In the genomic region with DNA sequence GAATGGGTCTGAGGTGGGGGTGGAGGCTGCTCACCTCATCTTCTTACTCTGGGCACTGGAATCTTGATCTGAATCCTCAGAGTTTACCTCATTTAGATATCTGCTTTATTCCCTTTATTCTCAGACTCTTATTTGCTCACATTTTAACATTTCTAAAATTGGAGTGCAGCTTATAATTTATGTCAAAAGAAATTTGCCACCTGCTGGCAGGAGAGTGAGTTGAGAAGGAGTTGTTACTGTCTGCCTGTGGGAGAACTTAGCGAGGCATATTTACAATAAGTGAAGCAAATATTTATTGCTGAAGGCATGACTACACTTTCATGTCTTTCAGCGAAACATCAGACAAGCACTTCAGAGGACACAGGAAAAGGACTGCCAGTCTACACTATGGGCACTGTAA, we compare ENCODE assay signal across 8 cellular contexts. TPM values are rescaled to one million over a fixed set of nuclear protein-coding genes. Genes with fewer than 3 reads are reported as not detected.
DNase-seq lines count a peak whose midpoint lies in the region; ATAC-seq and TF ChIP-seq lines count a peak whose summit lies in the region.

No MANE protein-coding gene starts in this region.

- TF ChIP-seq CTCF in heart left ventricle (IDR thresholded peaks at IDR 0.05) (peak in 8 of 12 donors; percentile 11 to 39 (median 28)), Panc1 (IDR thresholded peaks at IDR 0.05) (peak; percentile 52; the same call in 1 of the 2 replicates), fibroblast of pulmonary artery (IDR thresholded peaks at IDR 0.05; ENCODE audit: low read length, missing control alignments) (peak; percentile 27), upper lobe of right lung (IDR thresholded peaks at IDR 0.05) (peak; percentile 28)

- 52 to 66% (median 60%) methylated on average over 2 of the region's 2 CpGs for WGBS in heart left ventricle, 4 donors

- H3K27me3 ChIP-seq in heart left ventricle (peaks cover 0 to 13% (median 0%) of the 10 kb centered on the region in 9 donors), Panc1 (ENCODE audit: control insufficient read depth, insufficient read depth, low read length) (peaks cover 3% of the 10 kb centered on the region; the same call in 1 of the 2 replicates), upper lobe of right lung (no peaks in the 10 kb centered on the region)

- H3K4me1 Mint-ChIP-seq in activated CD4-positive, alpha-beta T cell treated with anti-CD3 and anti-CD28 coated beads for 36 hours: no peaks in the 10 kb centered on the region

- H3K27me3 Mint-ChIP-seq in activated CD4-positive, alpha-beta T cell treated with anti-CD3 and anti-CD28 coated beads for 36 hours: peaks cover 35% of the 10 kb centered on the region

- no peak overlapping the region for H3K27ac ChIP-seq in heart left ventricle
- no peak overlapping the region for H3K27ac ChIP-seq in Panc1 (ENCODE audit: low read length)
- no peak overlapping the region for H3K27ac ChIP-seq in upper lobe of right lung

- no peak overlapping the region for H3K4me3 Mint-ChIP-seq in activated CD4-positive, alpha-beta T cell treated with anti-CD3 and anti-CD28 coated beads for 36 hours

- DNase-seq in heart left ventricle (no peak), cardiac septum (ENCODE audit: low spot score) (no peak), Panc1 (ENCODE audit: low read depth, low spot score) (no peak), fibroblast of pulmonary artery (ENCODE audit: low read depth) (peak; percentile 19), upper lobe of right lung (no peak), GDM1 (lab: John Stamatoyannopoulos, UW) (no peak)
- DNase-seq in activated CD4-positive, alpha-beta T cell treated with anti-CD3 and anti-CD28 coated beads for 36 hours: no peak

- in situ Hi-C loops in Panc1 (cut with HindIII; ENCODE audit: low pct_unique_long_range_greater_than_20kb, low sequenced_read_pairs): no loop called here

- H3K36me3 ChIP-seq in heart left ventricle (no peaks in the 10 kb centered on the region), Panc1 (ENCODE audit: control insufficient read depth, insufficient read depth, low read length) (no peaks in the 10 kb centered on the region), upper lobe of right lung (no peaks in the 10 kb centered on the region)

- POLR2A ChIA-PET in Panc1 (lab: Charles Lee): interaction anchor here (0.5 kb wide), 1 partner anchor 380 kb away, joined by 4 read pairs; no protein-coding TSS in a partner anchor
- POLR2A ChIA-PET in activated CD4-positive, alpha-beta T cell treated with anti-CD3 and anti-CD28 coated beads for 36 hours (lab: Charles Lee): no interaction called here

- CTCF ChIA-PET in Panc1 (lab: Charles Lee): no interaction called here
- CTCF ChIA-PET in activated CD4-positive, alpha-beta T cell treated with anti-CD3 and anti-CD28 coated beads for 36 hours (lab: Charles Lee): no interaction called here

- intact Hi-C loops in heart left ventricle (cut with DNase I) (loop anchor here in 4 of 10 donors (5.0 to 10.0 kb wide), 3 partner anchors 192 to 259 kb away; no protein-coding TSS in a partner anchor), cardiac septum (cut with DNase I) (loop anchor here (5.0 kb wide), 1 partner anchor 194 kb away; no protein-coding TSS in a partner anchor), Panc1 (cut with micrococcal nuclease; ENCODE audit: unreplicated experiment) (no loop called here), upper lobe of right lung (cut with DNase I) (no loop called here)
- intact Hi-C loops in activated CD4-positive, alpha-beta T cell treated with anti-CD3 and anti-CD28 coated beads for 36 hours (cut with DNase I, micrococcal nuclease): no loop called here

- H3K4me3 ChIP-seq in heart left ventricle: no peak overlapping the region
- H3K4me3 ChIP-seq in Panc1 (ENCODE audit: low read depth in 2 of 2, low read length in 2 of 2): no peak overlapping the region
- H3K4me3 ChIP-seq in fibroblast of pulmonary artery (replicated peaks; ENCODE audit: low read depth, low read length): no peak overlapping the region
- H3K4me3 ChIP-seq in upper lobe of right lung: no peak overlapping the region

- no peaks in the 10 kb centered on the region for H3K9me3 ChIP-seq in heart left ventricle
- H3K9me3 ChIP-seq in Panc1 (ENCODE audit: control insufficient read depth, insufficient read depth, low read depth, low read length): no peaks in the 10 kb centered on the region
- H3K9me3 ChIP-seq in upper lobe of right lung: no peaks in the 10 kb centered on the region

- BruUV-seq in Panc1 (replicated peaks; lab: Mats Ljungman, UMichigan): no TSS peak

- no peak for ATAC-seq in heart left ventricle
- peak; percentile 74 for ATAC-seq in Panc1
- no peak for ATAC-seq in upper lobe of right lung
- no peak for ATAC-seq in activated CD4-positive, alpha-beta T cell treated with anti-CD3 and anti-CD28 coated beads for 36 hours
- ATAC-seq in GM18867 (IDR thresholded peaks at IDR 0.05; ENCODE audit: unreplicated experiment): no peak

- TF ChIP-seq POLR2A in heart left ventricle (IDR thresholded peaks at IDR 0.05): no peak

- H3K27ac Mint-ChIP-seq in activated CD4-positive, alpha-beta T cell treated with anti-CD3 and anti-CD28 coated beads for 36 hours: no peak overlapping the region

- H3K36me3 Mint-ChIP-seq in activated CD4-positive, alpha-beta T cell treated with anti-CD3 and anti-CD28 coated beads for 36 hours (ENCODE audit: low read depth): no peaks in the 10 kb centered on the region

- no peaks in the 10 kb centered on the region for H3K9me3 Mint-ChIP-seq in activated CD4-positive, alpha-beta T cell treated with anti-CD3 and anti-CD28 coated beads for 36 hours (ENCODE audit: low read depth)

- H3K4me1 ChIP-seq in heart left ventricle (peaks cover 0 to 10% (median 0%) of the 10 kb centered on the region in 12 donors), Panc1 (ENCODE audit: control insufficient read depth, insufficient read depth, low read length) (peaks cover 3% of the 10 kb centered on the region; the same call in 1 of the 2 replicates), upper lobe of right lung (no peaks in the 10 kb centered on the region)

RNA-seq across cellular contexts. Expression of gene KIAA2012, which starts 16.4 kb away (rescaled TPM):
- total RNA-seq in heart left ventricle (under 1 TPM in 1 of 9 donors, not detected in 8; 0.08 TPM), cardiac septum (not detected), Panc1 (2021; ENCODE audit: unreplicated experiment) (not detected), upper lobe of right lung (not detected)
- not detected for polyA plus RNA-seq in heart left ventricle
- polyA plus RNA-seq in Panc1 (2012; ENCODE audit: insufficient read length): not detected
- not detected for total RNA-seq in activated CD4-positive, alpha-beta T cell treated with anti-CD3 and anti-CD28 coated beads for 36 hours

RNA-seq across cellular contexts. Expression of gene FZD7, which starts 23.0 kb away (rescaled TPM):
- 10 to 100 TPM; 11.3 to 42.0 (median 25.5) TPM for total RNA-seq in heart left ventricle
- polyA plus RNA-seq in heart left ventricle: 1 to 10 TPM; 1.7 to 8.8 TPM
- 34.7 TPM for total RNA-seq in cardiac septum
- 38.1 TPM for total RNA-seq in Panc1 (2021; ENCODE audit: unreplicated experiment)
- 46.7 TPM for polyA plus RNA-seq in Panc1 (2012; ENCODE audit: insufficient read length)
- total RNA-seq in upper lobe of right lung: 13.6 TPM
- under 1 TPM; 0.58 to 0.94 TPM for total RNA-seq in activated CD4-positive, alpha-beta T cell treated with anti-CD3 and anti-CD28 coated beads for 36 hours
